In the genomic region with DNA sequence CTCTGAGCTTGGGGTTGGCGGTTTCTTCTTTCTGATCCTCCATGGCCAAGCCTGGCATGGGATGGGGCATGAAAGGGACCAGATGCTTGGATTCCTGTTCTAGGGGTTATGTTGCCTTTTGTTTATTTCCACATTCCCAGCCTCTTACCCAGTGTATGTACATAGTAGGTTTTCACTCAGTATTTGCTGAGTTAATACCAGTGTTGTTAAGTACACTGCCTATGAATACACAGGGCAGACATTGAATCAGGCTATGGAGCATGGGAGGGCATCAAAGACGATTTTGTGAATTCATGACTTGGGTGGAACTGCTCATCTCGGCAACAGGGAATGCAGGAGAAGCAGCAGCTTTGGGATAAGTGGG, we compare ENCODE assay signal across 16 cellular contexts. TPM values are rescaled to one million over a fixed set of nuclear protein-coding genes. Genes with fewer than 3 reads are reported as not detected.
DNase-seq lines count a peak whose midpoint lies in the region; ATAC-seq, FAIRE-seq and TF ChIP-seq lines count a peak whose summit lies in the region.
"Had no signal": no experiment of that assay in that cellular context is flagged by ENCODE, and none has a peak within 500 bp of the region (broad histone marks: within the 10 kb centered on the region; RNA-seq: fewer than 3 reads in every experiment).

No MANE protein-coding gene starts in this region.

- peak overlapping the region; percentile 46 for H4K8ac ChIP-seq in mesenchymal stem cell (ENCODE audit: low read length)

- H3K9ac ChIP-seq in HCT116 (ENCODE audit: low read length): no peak overlapping the region
- H3K9ac ChIP-seq in astrocyte (ENCODE audit: low read length): no peak overlapping the region
- H3K9ac ChIP-seq in mesenchymal stem cell (ENCODE audit: low read length): peak overlapping the region; percentile 69
- H3K9ac ChIP-seq in stomach smooth muscle (ENCODE audit: low read length in 2 of 2): no peak overlapping the region

- H2AFZ ChIP-seq in HCT116 (ENCODE audit: low read depth, low read length, poor library complexity, severe bottlenecking): no peak overlapping the region
- no peak overlapping the region for H2AFZ ChIP-seq in astrocyte (ENCODE audit: low read depth, low read length)
- no peak overlapping the region for H2AFZ ChIP-seq in mesenchymal stem cell (ENCODE audit: low read depth, low read length)

- H3K4ac ChIP-seq in mesenchymal stem cell (ENCODE audit: low read depth in 1 of 2, low read length in 2 of 2): peak overlapping the region; percentile 17 to 37

- peak overlapping the region; percentile 26 for H3K27ac Mint-ChIP-seq in astrocyte (ENCODE audit: unreplicated experiment)
- no peak overlapping the region for H3K27ac Mint-ChIP-seq in activated T-helper 17 cell treated with anti-CD3 and anti-CD28 coated beads, Interleukin-2, amount 50 U/mL, for 72 hours
- H3K27ac Mint-ChIP-seq: activated CD4-positive, alpha-beta T cell treated with anti-CD3 and anti-CD28 coated beads, Interleukin-2, amount 10 ng/mL, durations not matched to agents 24 days and 14 days; activated naive CD8-positive, alpha-beta T cell; nephron progenitor cell had no signal

- H3K27me3 Mint-ChIP-seq in astrocyte (ENCODE audit: low read depth, unreplicated experiment): peaks cover 8% of the 10 kb centered on the region
- H3K27me3 Mint-ChIP-seq in activated T-helper 17 cell treated with anti-CD3 and anti-CD28 coated beads, Interleukin-2, amount 50 U/mL, for 72 hours: no peaks in the 10 kb centered on the region
- H3K27me3 Mint-ChIP-seq: activated naive CD8-positive, alpha-beta T cell had no signal

- DNase-seq in HCT116 (ENCODE audit: low read depth, low spot score) (no peak), astrocyte (ENCODE audit: low read depth) (no peak), mesenchymal stem cell (no peak), NCI-H510A treated with DMSO at 0.1 percent for 48 hours (lab: John Stamatoyannopoulos, UW) (no peak)
- DNase-seq: activated CD4-positive, alpha-beta T cell treated with anti-CD3 and anti-CD28 coated beads, Interleukin-2, amount 10 ng/mL, durations not matched to agents 24 days and 14 days; activated T-cell treated with anti-CD3 and anti-CD28 coated beads, Interleukin-2, amount 50 U/mL, for 1 hour; DMS79; NCI-H1105 treated with DMSO at 0.1 percent for 48 hours; NCI-H82; nephron progenitor cell; stimulated activated CD4-positive, alpha-beta T cell treated with anti-CD3 and anti-CD28 coated beads, Interleukin-2, amount 100 ng/mL, for 48 hours had no signal

- peak overlapping the region; percentile 44 to 59 for H2BK12ac ChIP-seq in mesenchymal stem cell (ENCODE audit: low read length in 2 of 2)

- H3K27ac ChIP-seq in HCT116 (ENCODE audit: low read depth, low read length): no peak overlapping the region
- peak overlapping the region; percentile 24 for H3K27ac ChIP-seq in astrocyte (ENCODE audit: low read depth, low read length)
- no peak overlapping the region for H3K27ac ChIP-seq in mesenchymal stem cell (ENCODE audit: low read length, poor library complexity, severe bottlenecking)
- peak overlapping the region; percentile 37 for H3K27ac ChIP-seq in stomach smooth muscle (ENCODE audit: low read length)

- H4K91ac ChIP-seq in mesenchymal stem cell (ENCODE audit: low read length): no peak overlapping the region

- no peak for FAIRE-seq in astrocyte (lab: Jason Lieb, UNC)
- FAIRE-seq: islet of Langerhans had no signal

- H2BK120ac ChIP-seq in mesenchymal stem cell (ENCODE audit: low read depth, low read length): no peak overlapping the region

- H3K36me3 Mint-ChIP-seq in astrocyte (ENCODE audit: low read depth, unreplicated experiment): peaks cover 4% of the 10 kb centered on the region
- H3K36me3 Mint-ChIP-seq in activated T-helper 17 cell treated with anti-CD3 and anti-CD28 coated beads, Interleukin-2, amount 50 U/mL, for 72 hours (ENCODE audit: low read depth): no peaks in the 10 kb centered on the region
- H3K36me3 Mint-ChIP-seq: activated naive CD8-positive, alpha-beta T cell had no signal

- TF ChIP-seq CTCF in HCT116 (IDR thresholded peaks at IDR 0.05 in 2 of 3, conservative IDR thresholded peaks at IDR 0.05 in 1 of 3; ENCODE audit: borderline replicate concordance in 1 of 3, insufficient read depth in 1 of 3, low read depth in 2 of 3, low read length in 2 of 3): no peak
- no peak for TF ChIP-seq CTCF in astrocyte (IDR thresholded peaks at IDR 0.05; ENCODE audit: insufficient read depth, low read depth, low read length)

- H3K23ac ChIP-seq in mesenchymal stem cell (ENCODE audit: low read length in 2 of 2): no peak overlapping the region

- no peak overlapping the region for H2AK5ac ChIP-seq in mesenchymal stem cell (ENCODE audit: low read length, severe bottlenecking)

- RAD21 ChIA-PET in HCT116 (lab: Charles Lee; ENCODE audit: low non-redundant PET in 1 of 2, low total read pairs in 2 of 2, uncharacterized antibody in 2 of 2, unreplicated experiment in 2 of 2): no interaction called here

- POLR2A ChIA-PET in HCT116 (lab: Charles Lee): no interaction called here

- no peaks in the 10 kb centered on the region for H3K9me3 Mint-ChIP-seq in astrocyte (ENCODE audit: unreplicated experiment)
- peaks cover 5% of the 10 kb centered on the region for H3K9me3 Mint-ChIP-seq in activated T-helper 17 cell treated with anti-CD3 and anti-CD28 coated beads, Interleukin-2, amount 50 U/mL, for 72 hours
- H3K9me3 Mint-ChIP-seq: activated CD4-positive, alpha-beta T cell treated with anti-CD3 and anti-CD28 coated beads, Interleukin-2, amount 10 ng/mL, durations not matched to agents 24 days and 14 days; nephron progenitor cell had no signal

- H3K14ac ChIP-seq in mesenchymal stem cell (ENCODE audit: low read length in 2 of 2): no peak overlapping the region

- H2BK5ac ChIP-seq in mesenchymal stem cell (ENCODE audit: low read depth, low read length, poor library complexity, severe bottlenecking): no peak overlapping the region

- H3K79me2 ChIP-seq in HCT116 (ENCODE audit: insufficient read depth, low read length): no peaks in the 10 kb centered on the region
- H3K79me2 ChIP-seq in astrocyte (ENCODE audit: insufficient read depth, low read length): no peaks in the 10 kb centered on the region

- H3K4me1 Mint-ChIP-seq in astrocyte (ENCODE audit: low read depth, unreplicated experiment): peaks cover 12% of the 10 kb centered on the region
- H3K4me1 Mint-ChIP-seq in activated T-helper 17 cell treated with anti-CD3 and anti-CD28 coated beads, Interleukin-2, amount 50 U/mL, for 72 hours: no peaks in the 10 kb centered on the region
- H3K4me1 Mint-ChIP-seq: activated CD4-positive, alpha-beta T cell treated with anti-CD3 and anti-CD28 coated beads, Interleukin-2, amount 10 ng/mL, durations not matched to agents 24 days and 14 days had no signal

- CTCF ChIA-PET in HCT116 (lab: Charles Lee): no interaction called here

- H3K18ac ChIP-seq in mesenchymal stem cell (ENCODE audit: low read depth in 1 of 2, low read length in 2 of 2): peak overlapping the region in 1 of 2 experiments; percentile 6

- no peaks in the 10 kb centered on the region for H3K9me2 ChIP-seq in HCT116 (ENCODE audit: insufficient read depth)

- no peaks in the 10 kb centered on the region for H4K20me1 ChIP-seq in HCT116 (ENCODE audit: insufficient read depth)
- H4K20me1 ChIP-seq in astrocyte (ENCODE audit: insufficient read depth, low read length): no peaks in the 10 kb centered on the region

- WGBS in mesenchymal stem cell: 47% methylated on average over 3 of the region's 3 CpGs

- no peaks in the 10 kb centered on the region for H3K79me1 ChIP-seq in mesenchymal stem cell (replicated peaks; ENCODE audit: low read length, poor library complexity, severe bottlenecking)

- BruUV-seq in HCT116 (replicated peaks; lab: Mats Ljungman, UMichigan): no TSS peak

- no peak for TF ChIP-seq POLR2A in HCT116 (IDR thresholded peaks at IDR 0.05; ENCODE audit: borderline replicate concordance, extremely low read depth, insufficient read depth, insufficient read length)

- ATAC-seq in HCT116 (no peak), GM18519 (IDR thresholded peaks at IDR 0.05; ENCODE audit: low FRiP score, unreplicated experiment) (no peak)
- no peak for ATAC-seq in activated T-helper 17 cell treated with anti-CD3 and anti-CD28 coated beads, Interleukin-2, amount 50 U/mL, for 72 hours (replicated peaks)

- H3K36me3 ChIP-seq in HCT116 (ENCODE audit: control insufficient read depth in 1 of 2, insufficient read depth in 2 of 2, low read length in 2 of 2): no peaks in the 10 kb centered on the region
- H3K36me3 ChIP-seq in astrocyte (ENCODE audit: insufficient read depth, low read length): no peaks in the 10 kb centered on the region
- H3K36me3 ChIP-seq in mesenchymal stem cell (ENCODE audit: control insufficient read depth in 1 of 2, insufficient read depth in 2 of 2, low read depth in 1 of 2, low read length in 2 of 2): no peaks in the 10 kb centered on the region
- H3K36me3 ChIP-seq in stomach smooth muscle (ENCODE audit: control insufficient read depth in 2 of 2, insufficient read depth in 2 of 2, low read length in 2 of 2): no peaks in the 10 kb centered on the region

- H3K4me3 ChIP-seq in HCT116 (replicated peaks in 1 of 2; ENCODE audit: low read depth in 1 of 2, low read length in 2 of 2) (no peak overlapping the region), astrocyte (ENCODE audit: insufficient read depth, low read depth, low read length) (no peak overlapping the region), mesenchymal stem cell (ENCODE audit: insufficient read depth in 1 of 2, low read depth in 1 of 2, low read length in 2 of 2) (peak overlapping the region in 1 of 2 experiments; percentile 25), stomach smooth muscle (ENCODE audit: low read length in 2 of 2) (no peak overlapping the region)

- H3K4me3 Mint-ChIP-seq in astrocyte (ENCODE audit: unreplicated experiment): no peak overlapping the region
- H3K4me3 Mint-ChIP-seq in activated T-helper 17 cell treated with anti-CD3 and anti-CD28 coated beads, Interleukin-2, amount 50 U/mL, for 72 hours: no peak overlapping the region
- H3K4me3 Mint-ChIP-seq: activated CD4-positive, alpha-beta T cell treated with anti-CD3 and anti-CD28 coated beads, Interleukin-2, amount 10 ng/mL, durations not matched to agents 24 days and 14 days; activated naive CD8-positive, alpha-beta T cell; nephron progenitor cell had no signal

- H3K4me1 ChIP-seq in HCT116 (ENCODE audit: control insufficient read depth in 1 of 2, insufficient read depth in 2 of 2, low read length in 2 of 2) (peaks cover 0 to 9% of the 10 kb centered on the region in 2 experiments; a peak in 2 of 4 replicates), astrocyte (ENCODE audit: insufficient read depth, low read length) (peaks cover 10% of the 10 kb centered on the region), mesenchymal stem cell (ENCODE audit: control insufficient read depth, insufficient read depth, low read depth, low read length) (peaks cover 3% of the 10 kb centered on the region), stomach smooth muscle (ENCODE audit: control insufficient read depth, insufficient read depth, low read length) (peaks cover 20% of the 10 kb centered on the region)

- intact Hi-C loops in HCT116 (cut with micrococcal nuclease): no loop called here

- H2BK15ac ChIP-seq in mesenchymal stem cell (ENCODE audit: low read depth, poor library complexity, severe bottlenecking): no peak overlapping the region

- TF ChIP-seq RAD21 in HCT116 (IDR thresholded peaks at IDR 0.05; ENCODE audit: low read depth): no peak

- H3K9me3 ChIP-seq in HCT116 (ENCODE audit: control insufficient read depth in 1 of 2, insufficient read depth in 1 of 2, low read depth in 1 of 2, low read length in 2 of 2): no peaks in the 10 kb centered on the region
- H3K9me3 ChIP-seq in astrocyte (ENCODE audit: insufficient read depth, low read depth, low read length): no peaks in the 10 kb centered on the region
- H3K9me3 ChIP-seq in mesenchymal stem cell (ENCODE audit: control insufficient read depth, low read length): no peaks in the 10 kb centered on the region
- H3K9me3 ChIP-seq in stomach smooth muscle (ENCODE audit: control insufficient read depth in 2 of 2, low read length in 2 of 2): no peaks in the 10 kb centered on the region

- H3K4me2 ChIP-seq in HCT116 (ENCODE audit: low read length) (peak overlapping the region; percentile 25; the same call in 1 of the 2 replicates), astrocyte (ENCODE audit: low read length) (peak overlapping the region; percentile 46), mesenchymal stem cell (ENCODE audit: low read length, poor library complexity, severe bottlenecking) (no peak overlapping the region)

- H3K27me3 ChIP-seq in HCT116 (ENCODE audit: insufficient read depth, low read length) (no peaks in the 10 kb centered on the region), astrocyte (ENCODE audit: insufficient read depth, low read length) (no peaks in the 10 kb centered on the region), mesenchymal stem cell (ENCODE audit: control insufficient read depth in 1 of 2, insufficient read depth in 1 of 2, low read length in 2 of 2) (no peaks in the 10 kb centered on the region), stomach smooth muscle (ENCODE audit: control insufficient read depth in 1 of 2, insufficient read depth in 2 of 2, low read length in 2 of 2) (no peaks in the 10 kb centered on the region)

RNA-seq across cellular contexts. Expression of gene GALNT16, which starts 57.4 kb away (rescaled TPM):
- total RNA-seq in HCT116 (2021; ENCODE audit: unreplicated experiment): 0.32 TPM
- 0.05 TPM in 1 of 2 replicates, not detected in the other for polyA plus RNA-seq in HCT116 (2012)
- 6.2 and 6.3 TPM in 2 replicates for total RNA-seq in astrocyte
- 5.4 TPM for polyA plus RNA-seq in mesenchymal stem cell (2013, experiment 1 of 2)
- polyA plus RNA-seq in mesenchymal stem cell (2013, experiment 2 of 2): 4.2 TPM
- under 1 TPM; 0.06 to 0.66 TPM for total RNA-seq in activated T-helper 17 cell treated with anti-CD3 and anti-CD28 coated beads, Interleukin-2, amount 50 U/mL, for 72 hours
- total RNA-seq: activated CD4-positive, alpha-beta T cell treated with anti-CD3 and anti-CD28 coated beads, Interleukin-2, amount 10 ng/mL, durations not matched to agents 24 days and 14 days had no signal

Comparison
In these comparisons a context has a peak if more than half of its experiments do, and no peak if none do; other contexts are left out.
1. H3K27ac ChIP-seq: peak in astrocyte (single experiment) and stomach smooth muscle (single experiment); none in HCT116 (single experiment) and mesenchymal stem cell (single experiment).